ENCODE assay signal across 2 cellular contexts in genomic region chr3:57065588-57065987, GRCh38.
TF ChIP-seq lines count a peak whose summit lies in the region.

No MANE protein-coding gene starts in this region.

TF ChIP-seq in GM23338, 12 proteins besides CTCF, POLR2A, EP300 and RAD21 (continued from another document):
- no peak for TF ChIP-seq ZNF462 (CRISPR knock-in tag; IDR thresholded peaks at IDR 0.05)

TF ChIP-seq in K562, 482 proteins besides CTCF, POLR2A, EP300 and RAD21 (continued from another document):
- TF ChIP-seq HMGN3 (IDR thresholded peaks at IDR 0.05; ENCODE audit: borderline replicate concordance, extremely low read depth, insufficient read length, low read depth, low read length) (no peak), NBN (IDR thresholded peaks at IDR 0.05; ENCODE audit: low read depth) (no peak), TAF1 (IDR thresholded peaks at IDR 0.05; ENCODE audit: control insufficient read depth, extremely low read depth, insufficient read depth, low read length, severe bottlenecking) (no peak), SIRT6 (IDR thresholded peaks at IDR 0.05; ENCODE audit: low read depth, low read length) (no peak), ZNF436 (CRISPR knock-in tag; IDR thresholded peaks at IDR 0.05) (no peak), RUNX1 (IDR thresholded peaks at IDR 0.05; ENCODE audit: low read depth) (no peak), ZFPM2 (CRISPR knock-in tag; IDR thresholded peaks at IDR 0.05) (no peak), ETS1 (conservative IDR thresholded peaks at IDR 0.05; ENCODE audit: control insufficient read depth, low read depth, low read length) (no peak), KLF16 (IDR thresholded peaks at IDR 0.05) (no peak), MBD2 (IDR thresholded peaks at IDR 0.05; ENCODE audit: borderline replicate concordance, low read depth) (no peak), ZNF584 (CRISPR knock-in tag; IDR thresholded peaks at IDR 0.05; ENCODE audit: low read depth) (no peak), EHMT2 (IDR thresholded peaks at IDR 0.05) (no peak), CREBBP (IDR thresholded peaks at IDR 0.05; ENCODE audit: low read depth, low read length) (no peak), RBM17 (IDR thresholded peaks at IDR 0.05; ENCODE audit: borderline replicate concordance, low read depth, low read length) (no peak), CEBPG (CRISPR knock-in tag; IDR thresholded peaks at IDR 0.05) (no peak), CEBPG (tag; conservative IDR thresholded peaks at IDR 0.05 in 1 of 2, IDR thresholded peaks at IDR 0.05 in 1 of 2) (no peak)
TF ChIP-seq in K562: peak in this region for 0.
